Comparison of ENCODE assay signal across 18 cellular contexts in the genomic region with DNA sequence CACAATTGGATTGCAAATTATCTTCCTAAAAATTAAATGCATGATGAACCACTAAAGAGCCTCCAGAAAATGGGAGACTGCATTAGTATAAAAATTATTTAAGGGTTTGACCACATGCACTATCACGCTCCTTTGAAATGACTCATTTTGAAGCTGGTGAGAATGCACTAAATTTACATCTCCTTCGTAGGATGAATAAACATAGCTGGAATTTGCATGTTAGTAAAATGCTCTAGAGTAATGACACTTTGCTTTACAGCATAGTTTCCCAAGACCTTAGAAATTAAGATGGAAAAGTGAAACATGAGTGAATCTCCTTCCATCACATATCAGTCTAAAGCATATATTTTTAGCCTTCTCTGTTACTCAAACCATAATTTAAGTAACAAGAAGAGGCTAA. TPM values are rescaled to one million over a fixed set of nuclear protein-coding genes. Genes with fewer than 3 reads are reported as not detected.
DNase-seq lines count a peak whose midpoint lies in the region; FAIRE-seq and TF ChIP-seq lines count a peak whose summit lies in the region.
"Had no signal": no experiment of that assay in that cellular context is flagged by ENCODE, and none has a peak within 500 bp of the region (broad histone marks: within the 10 kb centered on the region; RNA-seq: fewer than 3 reads in every experiment).

No MANE protein-coding gene starts in this region.

- peaks cover 32% of the 10 kb centered on the region for H3K27me3 Mint-ChIP-seq in osteocyte (ENCODE audit: unreplicated experiment)
- peaks cover 47% of the 10 kb centered on the region for H3K27me3 Mint-ChIP-seq in mesothelial cell of epicardium (ENCODE audit: low read depth)

- TF ChIP-seq CTCF in D721Med (IDR thresholded peaks at IDR 0.05; ENCODE audit: insufficient read depth, missing control alignments): no peak
- no peak for TF ChIP-seq CTCF in epithelial cell of esophagus (IDR thresholded peaks at IDR 0.05; ENCODE audit: insufficient read depth, low read depth, low read length, missing control alignments)
- no peak for TF ChIP-seq CTCF in osteocyte (IDR thresholded peaks at IDR 0.05)
- TF ChIP-seq CTCF in mesothelial cell of epicardium (IDR thresholded peaks at IDR 0.05; ENCODE audit: unreplicated experiment): no peak

- no peaks in the 10 kb centered on the region for H3K36me3 Mint-ChIP-seq in osteocyte (ENCODE audit: unreplicated experiment)
- no peaks in the 10 kb centered on the region for H3K36me3 Mint-ChIP-seq in mesothelial cell of epicardium
- H3K36me3 Mint-ChIP-seq: activated CD8-positive, alpha-beta memory T cell treated with anti-CD3 and anti-CD28 coated beads, Interleukin-2, amount 10 ng/mL, durations not matched to agents 7 days and 5 days; CD14-positive monocyte; natural killer cell had no signal

- H3K4me3 ChIP-seq in epithelial cell of esophagus (ENCODE audit: low read length): no peak overlapping the region
- H3K4me3 ChIP-seq: breast epithelium, gastrocnemius medialis, lower lobe of right lung had no signal

- no peak for DNase-seq in D721Med (ENCODE audit: insufficient read length, low spot score)
- peak; percentile 44 for DNase-seq in NCI-H526 treated with DMSO at 0.1 percent for 48 hours (lab: John Stamatoyannopoulos, UW)
- peak; percentile 7 for DNase-seq in epithelial cell of esophagus (ENCODE audit: low read depth)
- no peak for DNase-seq in osteocyte (ENCODE audit: extremely low spot score, unreplicated experiment)
- DNase-seq in GDM1 (lab: John Stamatoyannopoulos, UW): no peak
- no peak for DNase-seq in ureter (ENCODE audit: low spot score)
- DNase-seq in mesothelial cell of epicardium (ENCODE audit: low spot score in 2 of 2, unreplicated experiment in 2 of 2): no peak
- DNase-seq in NCI-H82 (lab: John Stamatoyannopoulos, UW): no peak
- DNase-seq: activated CD8-positive, alpha-beta memory T cell treated with anti-CD3 and anti-CD28 coated beads, Interleukin-2, amount 10 ng/mL, durations not matched to agents 7 days and 5 days; activated gamma-delta T cell; DMS79 treated with DMSO at 0.1 percent for 48 hours; effector CD4-positive, alpha-beta T cell; gastrocnemius medialis; lower lobe of right lung; natural killer cell had no signal

- peak; percentile 61 for FAIRE-seq in D721Med (lab: Jason Lieb, UNC)

- peaks cover 17% of the 10 kb centered on the region for H3K4me1 Mint-ChIP-seq in osteocyte (ENCODE audit: unreplicated experiment)
- peaks cover 9% of the 10 kb centered on the region for H3K4me1 Mint-ChIP-seq in mesothelial cell of epicardium
- H3K4me1 Mint-ChIP-seq: activated CD8-positive, alpha-beta memory T cell treated with anti-CD3 and anti-CD28 coated beads, Interleukin-2, amount 10 ng/mL, durations not matched to agents 7 days and 5 days; natural killer cell had no signal

- H3K27ac Mint-ChIP-seq in osteocyte (ENCODE audit: unreplicated experiment): peak overlapping the region; percentile 86
- H3K27ac Mint-ChIP-seq in mesothelial cell of epicardium: no peak overlapping the region
- H3K27ac Mint-ChIP-seq: activated CD8-positive, alpha-beta memory T cell treated with anti-CD3 and anti-CD28 coated beads, Interleukin-2, amount 10 ng/mL, durations not matched to agents 7 days and 5 days; CD14-positive monocyte; natural killer cell had no signal

- H3K4me3 Mint-ChIP-seq in osteocyte (ENCODE audit: unreplicated experiment) (no peak overlapping the region), mesothelial cell of epicardium (no peak overlapping the region)
- H3K4me3 Mint-ChIP-seq: activated CD8-positive, alpha-beta memory T cell treated with anti-CD3 and anti-CD28 coated beads, Interleukin-2, amount 10 ng/mL, durations not matched to agents 7 days and 5 days; natural killer cell had no signal

- H3K9me3 Mint-ChIP-seq in osteocyte (ENCODE audit: unreplicated experiment): no peaks in the 10 kb centered on the region
- H3K9me3 Mint-ChIP-seq in mesothelial cell of epicardium: no peaks in the 10 kb centered on the region

RNA-seq across cellular contexts. Expression of gene PLPPR4, which starts 2.4 kb away (rescaled TPM):
- total RNA-seq in osteocyte (5.2 and 5.5 TPM in 2 replicates), ureter (5.1 TPM), mesothelial cell of epicardium (0.13 to 0.16 TPM (median 0.14 TPM) in 3 replicates)
- total RNA-seq: activated CD8-positive, alpha-beta memory T cell treated with anti-CD3 and anti-CD28 coated beads, Interleukin-2, amount 10 ng/mL, durations not matched to agents 7 days and 5 days; T-helper 2 cell treated with Interferon-gamma antibody and Interleukin-4, amounts not matched to agents 100 ng/mL and 5 ng/mL, for 36 hours had no signal

Comparison
In these comparisons a context has a peak if more than half of its experiments do, and no peak if none do; other contexts are left out.
1. DNase-seq: peak in NCI-H526 treated with DMSO at 0.1 percent for 48 hours (single experiment) and epithelial cell of esophagus (single experiment); none in D721Med (single experiment), osteocyte (single experiment), GDM1 (single experiment), ureter (single experiment), mesothelial cell of epicardium (0 of 2) and NCI-H82 (single experiment).